Comparison of ENCODE assay signal across 1 cellular context in the genomic region with DNA sequence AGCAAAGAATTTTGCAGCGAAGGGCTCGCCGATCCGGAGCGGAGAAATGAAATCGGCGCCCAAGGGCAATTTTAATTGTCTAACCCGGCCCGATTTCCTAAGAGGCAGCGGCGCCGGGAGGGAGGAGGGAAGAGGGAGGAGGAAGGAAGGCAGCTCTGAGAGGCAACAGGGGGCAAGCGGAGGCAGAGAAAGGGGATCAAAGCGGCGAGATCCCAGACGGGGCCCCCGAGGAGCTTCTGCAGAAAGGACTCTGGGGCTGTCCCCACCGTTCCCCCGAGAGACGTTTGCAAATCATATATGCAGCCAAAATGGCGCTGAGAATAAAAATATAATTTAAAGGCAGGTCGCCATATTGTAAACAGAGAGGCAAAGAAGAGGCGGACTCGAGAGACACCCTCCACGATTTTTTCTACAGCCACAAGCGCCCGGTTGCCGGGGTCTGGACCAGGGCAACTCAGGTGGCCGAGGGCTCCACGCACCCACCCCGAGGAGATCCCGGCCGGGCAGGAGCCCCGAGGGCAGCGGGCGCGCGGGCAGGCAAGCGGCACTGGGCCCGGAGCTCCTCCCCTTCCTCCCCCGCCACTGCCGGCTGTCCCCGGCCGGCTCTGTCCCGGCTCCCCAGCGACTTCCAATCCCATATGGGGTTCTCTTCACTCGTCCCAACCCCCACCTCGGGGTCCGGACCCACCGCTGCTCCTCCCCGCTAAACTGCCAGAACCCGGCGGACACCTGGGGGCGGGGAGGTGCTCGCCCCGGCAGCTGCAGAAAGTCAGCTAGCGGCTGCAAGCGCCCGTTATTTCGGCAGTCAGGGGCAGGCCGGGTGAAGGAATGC.
TF ChIP-seq lines count a peak whose summit lies in the region.

No MANE protein-coding gene starts in this region.

TF ChIP-seq in HepG2, 621 proteins besides CTCF, POLR2A, EP300 and RAD21 (continued from another document and continues in another):
- TF ChIP-seq, protein P1, sequence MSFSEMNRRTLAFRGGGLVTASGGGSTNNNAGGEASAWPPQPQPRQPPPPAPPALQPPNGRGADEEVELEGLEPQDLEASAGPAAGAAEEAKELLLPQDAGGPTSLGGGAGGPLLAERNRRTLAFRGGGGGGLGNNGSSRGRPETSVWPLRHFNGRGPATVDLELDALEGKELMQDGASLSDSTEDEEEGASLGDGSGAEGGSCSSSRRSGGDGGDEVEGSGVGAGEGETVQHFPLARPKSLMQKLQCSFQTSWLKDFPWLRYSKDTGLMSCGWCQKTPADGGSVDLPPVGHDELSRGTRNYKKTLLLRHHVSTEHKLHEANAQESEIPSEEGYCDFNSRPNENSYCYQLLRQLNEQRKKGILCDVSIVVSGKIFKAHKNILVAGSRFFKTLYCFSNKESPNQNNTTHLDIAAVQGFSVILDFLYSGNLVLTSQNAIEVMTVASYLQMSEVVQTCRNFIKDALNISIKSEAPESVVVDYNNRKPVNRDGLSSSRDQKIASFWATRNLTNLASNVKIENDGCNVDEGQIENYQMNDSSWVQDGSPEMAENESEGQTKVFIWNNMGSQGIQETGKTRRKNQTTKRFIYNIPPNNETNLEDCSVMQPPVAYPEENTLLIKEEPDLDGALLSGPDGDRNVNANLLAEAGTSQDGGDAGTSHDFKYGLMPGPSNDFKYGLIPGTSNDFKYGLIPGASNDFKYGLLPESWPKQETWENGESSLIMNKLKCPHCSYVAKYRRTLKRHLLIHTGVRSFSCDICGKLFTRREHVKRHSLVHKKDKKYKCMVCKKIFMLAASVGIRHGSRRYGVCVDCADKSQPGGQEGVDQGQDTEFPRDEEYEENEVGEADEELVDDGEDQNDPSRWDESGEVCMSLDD (CRISPR knock-in tag; IDR thresholded peaks at IDR 0.05; ENCODE audit: borderline replicate concordance): no peak; the same call in 1 of the 2 replicates
- TF ChIP-seq, protein P2, sequence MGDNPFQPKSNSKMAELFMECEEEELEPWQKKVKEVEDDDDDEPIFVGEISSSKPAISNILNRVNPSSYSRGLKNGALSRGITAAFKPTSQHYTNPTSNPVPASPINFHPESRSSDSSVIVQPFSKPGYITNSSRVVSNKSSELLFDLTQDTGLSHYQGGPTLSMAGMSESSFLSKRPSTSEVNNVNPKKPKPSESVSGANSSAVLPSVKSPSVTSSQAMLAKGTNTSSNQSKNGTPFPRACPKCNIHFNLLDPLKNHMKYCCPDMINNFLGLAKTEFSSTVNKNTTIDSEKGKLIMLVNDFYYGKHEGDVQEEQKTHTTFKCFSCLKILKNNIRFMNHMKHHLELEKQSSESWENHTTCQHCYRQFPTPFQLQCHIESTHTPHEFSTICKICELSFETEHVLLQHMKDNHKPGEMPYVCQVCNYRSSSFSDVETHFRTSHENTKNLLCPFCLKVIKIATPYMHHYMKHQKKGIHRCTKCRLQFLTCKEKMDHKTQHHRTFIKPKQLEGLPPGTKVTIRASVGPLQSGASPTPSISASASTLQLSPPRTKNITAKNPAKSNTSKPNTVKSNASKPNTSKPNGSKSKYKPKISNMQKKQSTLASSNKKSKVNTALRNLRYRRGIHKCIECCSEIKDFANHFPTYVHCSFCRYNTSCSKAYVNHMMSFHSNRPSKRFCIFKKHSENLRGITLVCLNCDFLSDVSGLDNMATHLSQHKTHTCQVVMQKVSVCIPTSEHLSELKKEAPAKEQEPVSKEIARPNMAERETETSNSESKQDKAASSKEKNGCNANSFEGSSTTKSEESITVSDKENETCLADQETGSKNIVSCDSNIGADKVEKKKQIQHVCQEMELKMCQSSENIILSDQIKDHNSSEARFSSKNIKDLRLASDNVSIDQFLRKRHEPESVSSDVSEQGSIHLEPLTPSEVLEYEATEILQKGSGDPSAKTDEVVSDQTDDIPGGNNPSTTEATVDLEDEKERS (CRISPR knock-in tag; IDR thresholded peaks at IDR 0.05): 0 out of 2 replicates have a peak, but pooled peaks have one; percentile 44
- peak; percentile 98 for TF ChIP-seq ZNF263 (CRISPR knock-in tag; IDR thresholded peaks at IDR 0.05)
- peak; percentile 40; the same call in 1 of the 2 replicates for TF ChIP-seq YEATS2 (CRISPR knock-in tag; IDR thresholded peaks at IDR 0.05; ENCODE audit: borderline replicate concordance)
- no peak for TF ChIP-seq XBP1 (CRISPR knock-in tag; IDR thresholded peaks at IDR 0.05)
- peak; percentile 66; the same call in 1 of the 2 replicates for TF ChIP-seq POLR2G (IDR thresholded peaks at IDR 0.05; ENCODE audit: low read depth, low read length)
- 0 out of 2 replicates have a peak, but pooled peaks have one; percentile 32 for TF ChIP-seq ZBTB39 (CRISPR knock-in tag; IDR thresholded peaks at IDR 0.05)
- TF ChIP-seq ZNF749 (CRISPR knock-in tag; IDR thresholded peaks at IDR 0.05; ENCODE audit: borderline replicate concordance): no peak
- TF ChIP-seq HOXA3 (CRISPR knock-in tag; IDR thresholded peaks at IDR 0.05): peak; percentile 45; the same call in 1 of the 2 replicates
- peak; percentile 79 for TF ChIP-seq GABPB1 (CRISPR knock-in tag; IDR thresholded peaks at IDR 0.05)
- TF ChIP-seq, protein P3, sequence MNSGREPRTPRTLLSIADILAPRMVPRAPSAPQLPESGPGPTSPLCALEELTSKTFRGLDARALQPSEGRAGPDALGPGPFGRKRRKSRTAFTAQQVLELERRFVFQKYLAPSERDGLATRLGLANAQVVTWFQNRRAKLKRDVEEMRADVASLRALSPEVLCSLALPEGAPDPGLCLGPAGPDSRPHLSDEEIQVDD (CRISPR knock-in tag; IDR thresholded peaks at IDR 0.05; ENCODE audit: borderline replicate concordance): no peak
- peak; percentile 43; the same call in 1 of the 2 replicates for TF ChIP-seq ZMAT3 (CRISPR knock-in tag; conservative IDR thresholded peaks at IDR 0.05)
- TF ChIP-seq ZNF367 (CRISPR knock-in tag; IDR thresholded peaks at IDR 0.05; ENCODE audit: borderline replicate concordance): no peak
- TF ChIP-seq, protein P4, sequence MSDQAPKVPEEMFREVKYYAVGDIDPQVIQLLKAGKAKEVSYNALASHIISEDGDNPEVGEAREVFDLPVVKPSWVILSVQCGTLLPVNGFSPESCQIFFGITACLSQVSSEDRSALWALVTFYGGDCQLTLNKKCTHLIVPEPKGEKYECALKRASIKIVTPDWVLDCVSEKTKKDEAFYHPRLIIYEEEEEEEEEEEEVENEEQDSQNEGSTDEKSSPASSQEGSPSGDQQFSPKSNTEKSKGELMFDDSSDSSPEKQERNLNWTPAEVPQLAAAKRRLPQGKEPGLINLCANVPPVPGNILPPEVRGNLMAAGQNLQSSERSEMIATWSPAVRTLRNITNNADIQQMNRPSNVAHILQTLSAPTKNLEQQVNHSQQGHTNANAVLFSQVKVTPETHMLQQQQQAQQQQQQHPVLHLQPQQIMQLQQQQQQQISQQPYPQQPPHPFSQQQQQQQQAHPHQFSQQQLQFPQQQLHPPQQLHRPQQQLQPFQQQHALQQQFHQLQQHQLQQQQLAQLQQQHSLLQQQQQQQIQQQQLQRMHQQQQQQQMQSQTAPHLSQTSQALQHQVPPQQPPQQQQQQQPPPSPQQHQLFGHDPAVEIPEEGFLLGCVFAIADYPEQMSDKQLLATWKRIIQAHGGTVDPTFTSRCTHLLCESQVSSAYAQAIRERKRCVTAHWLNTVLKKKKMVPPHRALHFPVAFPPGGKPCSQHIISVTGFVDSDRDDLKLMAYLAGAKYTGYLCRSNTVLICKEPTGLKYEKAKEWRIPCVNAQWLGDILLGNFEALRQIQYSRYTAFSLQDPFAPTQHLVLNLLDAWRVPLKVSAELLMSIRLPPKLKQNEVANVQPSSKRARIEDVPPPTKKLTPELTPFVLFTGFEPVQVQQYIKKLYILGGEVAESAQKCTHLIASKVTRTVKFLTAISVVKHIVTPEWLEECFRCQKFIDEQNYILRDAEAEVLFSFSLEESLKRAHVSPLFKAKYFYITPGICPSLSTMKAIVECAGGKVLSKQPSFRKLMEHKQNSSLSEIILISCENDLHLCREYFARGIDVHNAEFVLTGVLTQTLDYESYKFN (CRISPR knock-in tag; conservative IDR thresholded peaks at IDR 0.05): 0 out of 2 replicates have a peak, but pooled peaks have one; percentile 5
- TF ChIP-seq PBX3 (CRISPR knock-in tag; IDR thresholded peaks at IDR 0.05; ENCODE audit: borderline replicate concordance): no peak
- no peak for TF ChIP-seq ZNF136 (CRISPR knock-in tag; IDR thresholded peaks at IDR 0.05; ENCODE audit: low read depth)
- peak; percentile 52; the same call in 1 of the 2 replicates for TF ChIP-seq ZFY (CRISPR knock-in tag; IDR thresholded peaks at IDR 0.05)
- TF ChIP-seq KMT2A (CRISPR knock-in tag; IDR thresholded peaks at IDR 0.05): peak; percentile 31; the same call in 1 of the 2 replicates
- TF ChIP-seq SMC3 (IDR thresholded peaks at IDR 0.05; ENCODE audit: low read length): no peak
- no peak; the same call in 1 of the 2 replicates for TF ChIP-seq ZNF747 (CRISPR knock-in tag; IDR thresholded peaks at IDR 0.05; ENCODE audit: borderline replicate concordance)
- no peak for TF ChIP-seq FOXK1 (CRISPR knock-in tag; IDR thresholded peaks at IDR 0.05; ENCODE audit: borderline replicate concordance, low read depth)
- 0 out of 2 replicates have a peak, but pooled peaks have one; percentile 29 for TF ChIP-seq NFIC (IDR thresholded peaks at IDR 0.05; ENCODE audit: low read length)
- no peak for TF ChIP-seq NFKBIZ (CRISPR knock-in tag; IDR thresholded peaks at IDR 0.05)
- peak; percentile 20 for TF ChIP-seq SRSF1 (optimal IDR thresholded peaks at IDR 0.05; ENCODE audit: low read depth, low read length)
- TF ChIP-seq FOXA1 (IDR thresholded peaks at IDR 0.05): no peak
- peak; percentile 9; the same call in 1 of the 2 replicates for TF ChIP-seq FOXA1 (CRISPR knock-in tag; IDR thresholded peaks at IDR 0.05)
- peak; percentile 85 for TF ChIP-seq YY1 (IDR thresholded peaks at IDR 0.05; ENCODE audit: insufficient read depth, insufficient replicate concordance, low read depth, low read length)
- TF ChIP-seq SIN3A (IDR thresholded peaks at IDR 0.05; ENCODE audit: borderline replicate concordance, low read depth, low read length): peak; percentile 2; the same call in 1 of the 2 replicates
- no peak for TF ChIP-seq MAFF (IDR thresholded peaks at IDR 0.05; ENCODE audit: low read depth, low read length)
- TF ChIP-seq, protein P5, sequence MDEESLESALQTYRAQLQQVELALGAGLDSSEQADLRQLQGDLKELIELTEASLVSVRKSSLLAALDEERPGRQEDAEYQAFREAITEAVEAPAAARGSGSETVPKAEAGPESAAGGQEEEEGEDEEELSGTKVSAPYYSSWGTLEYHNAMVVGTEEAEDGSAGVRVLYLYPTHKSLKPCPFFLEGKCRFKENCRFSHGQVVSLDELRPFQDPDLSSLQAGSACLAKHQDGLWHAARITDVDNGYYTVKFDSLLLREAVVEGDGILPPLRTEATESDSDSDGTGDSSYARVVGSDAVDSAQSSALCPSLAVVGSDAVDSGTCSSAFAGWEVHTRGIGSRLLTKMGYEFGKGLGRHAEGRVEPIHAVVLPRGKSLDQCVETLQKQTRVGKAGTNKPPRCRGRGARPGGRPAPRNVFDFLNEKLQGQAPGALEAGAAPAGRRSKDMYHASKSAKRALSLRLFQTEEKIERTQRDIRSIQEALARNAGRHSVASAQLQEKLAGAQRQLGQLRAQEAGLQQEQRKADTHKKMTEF (CRISPR knock-in tag; IDR thresholded peaks at IDR 0.05): peak; percentile 27; the same call in 1 of the 2 replicates
- TF ChIP-seq, protein P6, sequence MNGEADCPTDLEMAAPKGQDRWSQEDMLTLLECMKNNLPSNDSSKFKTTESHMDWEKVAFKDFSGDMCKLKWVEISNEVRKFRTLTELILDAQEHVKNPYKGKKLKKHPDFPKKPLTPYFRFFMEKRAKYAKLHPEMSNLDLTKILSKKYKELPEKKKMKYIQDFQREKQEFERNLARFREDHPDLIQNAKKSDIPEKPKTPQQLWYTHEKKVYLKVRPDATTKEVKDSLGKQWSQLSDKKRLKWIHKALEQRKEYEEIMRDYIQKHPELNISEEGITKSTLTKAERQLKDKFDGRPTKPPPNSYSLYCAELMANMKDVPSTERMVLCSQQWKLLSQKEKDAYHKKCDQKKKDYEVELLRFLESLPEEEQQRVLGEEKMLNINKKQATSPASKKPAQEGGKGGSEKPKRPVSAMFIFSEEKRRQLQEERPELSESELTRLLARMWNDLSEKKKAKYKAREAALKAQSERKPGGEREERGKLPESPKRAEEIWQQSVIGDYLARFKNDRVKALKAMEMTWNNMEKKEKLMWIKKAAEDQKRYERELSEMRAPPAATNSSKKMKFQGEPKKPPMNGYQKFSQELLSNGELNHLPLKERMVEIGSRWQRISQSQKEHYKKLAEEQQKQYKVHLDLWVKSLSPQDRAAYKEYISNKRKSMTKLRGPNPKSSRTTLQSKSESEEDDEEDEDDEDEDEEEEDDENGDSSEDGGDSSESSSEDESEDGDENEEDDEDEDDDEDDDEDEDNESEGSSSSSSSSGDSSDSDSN (CRISPR knock-in tag; IDR thresholded peaks at IDR 0.05): peak; percentile 76
- TF ChIP-seq, protein P7, sequence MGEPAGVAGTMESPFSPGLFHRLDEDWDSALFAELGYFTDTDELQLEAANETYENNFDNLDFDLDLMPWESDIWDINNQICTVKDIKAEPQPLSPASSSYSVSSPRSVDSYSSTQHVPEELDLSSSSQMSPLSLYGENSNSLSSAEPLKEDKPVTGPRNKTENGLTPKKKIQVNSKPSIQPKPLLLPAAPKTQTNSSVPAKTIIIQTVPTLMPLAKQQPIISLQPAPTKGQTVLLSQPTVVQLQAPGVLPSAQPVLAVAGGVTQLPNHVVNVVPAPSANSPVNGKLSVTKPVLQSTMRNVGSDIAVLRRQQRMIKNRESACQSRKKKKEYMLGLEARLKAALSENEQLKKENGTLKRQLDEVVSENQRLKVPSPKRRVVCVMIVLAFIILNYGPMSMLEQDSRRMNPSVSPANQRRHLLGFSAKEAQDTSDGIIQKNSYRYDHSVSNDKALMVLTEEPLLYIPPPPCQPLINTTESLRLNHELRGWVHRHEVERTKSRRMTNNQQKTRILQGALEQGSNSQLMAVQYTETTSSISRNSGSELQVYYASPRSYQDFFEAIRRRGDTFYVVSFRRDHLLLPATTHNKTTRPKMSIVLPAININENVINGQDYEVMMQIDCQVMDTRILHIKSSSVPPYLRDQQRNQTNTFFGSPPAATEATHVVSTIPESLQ (CRISPR knock-in tag; conservative IDR thresholded peaks at IDR 0.05): no peak
